In genomic region chr14:56196274-56196673, GRCh38 we compare ENCODE assay signal across 10 cellular contexts.
A peak's percentile ranks its signal among the peaks of the same experiment; 100 is the strongest.
DNase-seq lines count a peak whose midpoint lies in the region; ATAC-seq lines count a peak whose summit lies in the region.
"Had no signal": no experiment of that assay in that cellular context is flagged by ENCODE, and none has a peak within 500 bp of the region (broad histone marks: within the 10 kb centered on the region; RNA-seq: fewer than 3 reads in every experiment).

No MANE protein-coding gene starts in this region.

- H2BK12ac ChIP-seq in mesenchymal stem cell (ENCODE audit: low read length in 2 of 2) (no peak overlapping the region), neuronal stem cell (ENCODE audit: low read length) (no peak overlapping the region)

- no peaks in the 10 kb centered on the region for H3K27me3 Mint-ChIP-seq in activated CD8-positive, alpha-beta T cell treated with anti-CD3 and anti-CD28 coated beads, Interleukin-2, amount 10 ng/mL, durations not matched to agents 7 days and 5 days (ENCODE audit: low read depth)

- H3K14ac ChIP-seq in mesenchymal stem cell (ENCODE audit: low read length in 2 of 2) (no peak overlapping the region), neuronal stem cell (ENCODE audit: low read length) (no peak overlapping the region)

- peaks cover 26% of the 10 kb centered on the region for H3K4me1 Mint-ChIP-seq in activated CD8-positive, alpha-beta T cell treated with anti-CD3 and anti-CD28 coated beads, Interleukin-2, amount 10 ng/mL, durations not matched to agents 7 days and 5 days (ENCODE audit: low read depth)

- no peak for ATAC-seq in activated CD8-positive, alpha-beta T cell treated with anti-CD3 and anti-CD28 coated beads, Interleukin-2, amount 10 ng/mL, durations not matched to agents 7 days and 5 days
- ATAC-seq in GM21723 (IDR thresholded peaks at IDR 0.05; ENCODE audit: unreplicated experiment) = no peak
- ATAC-seq in GM19351 (IDR thresholded peaks at IDR 0.05; ENCODE audit: unreplicated experiment) = no peak
- ATAC-seq in HG03159 (IDR thresholded peaks at IDR 0.05; ENCODE audit: unreplicated experiment) = no peak

- H4K91ac ChIP-seq in mesenchymal stem cell (ENCODE audit: low read length) (no peak overlapping the region), neuronal stem cell (ENCODE audit: low read depth, low read length, poor library complexity) (no peak overlapping the region)

- H2BK120ac ChIP-seq in mesenchymal stem cell (ENCODE audit: low read depth, low read length) (no peak overlapping the region), neuronal stem cell (ENCODE audit: low read depth, low read length) (no peak overlapping the region)

- H3K9me3 ChIP-seq in mesenchymal stem cell (ENCODE audit: control insufficient read depth, low read length) = no peaks in the 10 kb centered on the region
- peaks cover 0 to 3% of the 10 kb centered on the region in 2 donors for H3K9me3 ChIP-seq in neuronal stem cell (replicated peaks in 1 of 2; ENCODE audit: control insufficient read depth in 2 of 2, insufficient read depth in 1 of 2, low read depth in 1 of 2, low read length in 2 of 2)

- H2BK5ac ChIP-seq in mesenchymal stem cell (ENCODE audit: low read depth, low read length, poor library complexity, severe bottlenecking) (no peak overlapping the region), neuronal stem cell (ENCODE audit: low read length) (no peak overlapping the region)

- H3K4me1 ChIP-seq in mesenchymal stem cell (ENCODE audit: control insufficient read depth, insufficient read depth, low read depth, low read length) (peaks cover 10% of the 10 kb centered on the region), neuronal stem cell (ENCODE audit: control insufficient read depth in 2 of 2, insufficient read depth in 1 of 2, low read depth in 1 of 2, low read length in 2 of 2) (peaks cover 4 to 14% of the 10 kb centered on the region in 2 donors)

- H3K9ac ChIP-seq in mesenchymal stem cell (ENCODE audit: low read length) = peak overlapping the region; percentile 74
- no peak overlapping the region for H3K9ac ChIP-seq in neuronal stem cell (ENCODE audit: low read depth, low read length, poor library complexity)

- 55% methylated on average over 1 of the region's 2 CpGs for WGBS in mesenchymal stem cell
- WGBS in neuronal stem cell (ENCODE audit: extremely low coverage in 2 of 2, insufficient read length in 2 of 2, insufficient replicate concordance in 1 of 2), 2 donors = no CpG with 5 or more reads among the region's 2 CpGs

- H3K4me3 ChIP-seq in mesenchymal stem cell (ENCODE audit: insufficient read depth in 1 of 2, low read depth in 1 of 2, low read length in 2 of 2) (no peak overlapping the region), neuronal stem cell (ENCODE audit: low read length in 2 of 2) (no peak overlapping the region)

- H2BK15ac ChIP-seq in mesenchymal stem cell (ENCODE audit: low read depth, poor library complexity, severe bottlenecking) = no peak overlapping the region
- no peak overlapping the region for H2BK15ac ChIP-seq in neuronal stem cell (ENCODE audit: low read length)

- H3K27ac ChIP-seq in mesenchymal stem cell (ENCODE audit: low read length, poor library complexity, severe bottlenecking) = peak overlapping the region; percentile 44
- H3K27ac ChIP-seq in neuronal stem cell (replicated peaks; ENCODE audit: low read length) = no peak overlapping the region

- H3K9me3 Mint-ChIP-seq in activated CD8-positive, alpha-beta T cell treated with anti-CD3 and anti-CD28 coated beads, Interleukin-2, amount 10 ng/mL, durations not matched to agents 7 days and 5 days (ENCODE audit: insufficient read depth) = no peaks in the 10 kb centered on the region
- H3K9me3 Mint-ChIP-seq: activated T-helper 2 cell treated with anti-CD3 and anti-CD28 coated beads, Interferon-gamma antibody, Interleukin-2, Interleukin-4, amounts not matched to agents 10 μg/mL and 5 μg/mL and 100 μg/mL, durations not matched to agents 14 hours and 24 hours and 36 hours had no signal

- H3K4me2 ChIP-seq in mesenchymal stem cell (ENCODE audit: low read length, poor library complexity, severe bottlenecking) (no peak overlapping the region), neuronal stem cell (ENCODE audit: insufficient read depth, low read length, poor library complexity, severe bottlenecking) (no peak overlapping the region)

- DNase-seq in AG20443 (ENCODE audit: low spot score) (peak; percentile 49), GM03348 (ENCODE audit: low spot score) (peak; percentile 61), mesenchymal stem cell (peak; percentile 72), neuronal stem cell (ENCODE audit: low spot score) (no peak)
- no peak for DNase-seq in activated CD8-positive, alpha-beta T cell treated with anti-CD3 and anti-CD28 coated beads, Interleukin-2, amount 10 ng/mL, durations not matched to agents 7 days and 5 days
- DNase-seq: GOT3 had no signal

- H3K36me3 Mint-ChIP-seq in activated CD8-positive, alpha-beta T cell treated with anti-CD3 and anti-CD28 coated beads, Interleukin-2, amount 10 ng/mL, durations not matched to agents 7 days and 5 days (ENCODE audit: low read depth) = peaks cover 2% of the 10 kb centered on the region

- H2AK5ac ChIP-seq in mesenchymal stem cell (ENCODE audit: low read length, severe bottlenecking) (no peak overlapping the region), neuronal stem cell (ENCODE audit: low read depth, low read length) (no peak overlapping the region)

- H3K18ac ChIP-seq in mesenchymal stem cell (ENCODE audit: low read depth in 1 of 2, low read length in 2 of 2) (no peak overlapping the region), neuronal stem cell (ENCODE audit: low read length) (no peak overlapping the region)

- H3K4me3 Mint-ChIP-seq in activated CD8-positive, alpha-beta T cell treated with anti-CD3 and anti-CD28 coated beads, Interleukin-2, amount 10 ng/mL, durations not matched to agents 7 days and 5 days = no peak overlapping the region

- H3K36me3 ChIP-seq in mesenchymal stem cell (ENCODE audit: control insufficient read depth in 1 of 2, insufficient read depth in 2 of 2, low read depth in 1 of 2, low read length in 2 of 2) = no peaks in the 10 kb centered on the region
- peaks cover 0 to 2% of the 10 kb centered on the region in 2 donors for H3K36me3 ChIP-seq in neuronal stem cell (replicated peaks in 1 of 2; ENCODE audit: control insufficient read depth in 2 of 2, insufficient read depth in 2 of 2, low read length in 2 of 2)

- H3K27ac Mint-ChIP-seq in activated CD8-positive, alpha-beta T cell treated with anti-CD3 and anti-CD28 coated beads, Interleukin-2, amount 10 ng/mL, durations not matched to agents 7 days and 5 days = peak overlapping the region; percentile 75

- CTCF ChIA-PET in activated CD8-positive, alpha-beta T cell treated with anti-CD3 and anti-CD28 coated beads, Interleukin-2, amount 10 ng/mL, durations not matched to agents 7 days and 5 days (lab: Charles Lee) = no interaction called here

- H2AFZ ChIP-seq in mesenchymal stem cell (ENCODE audit: low read depth, low read length) (no peak overlapping the region), neuronal stem cell (ENCODE audit: low read length) (no peak overlapping the region)

- H3K79me1 ChIP-seq in mesenchymal stem cell (replicated peaks; ENCODE audit: low read length, poor library complexity, severe bottlenecking) (peaks cover 2% of the 10 kb centered on the region), neuronal stem cell (ENCODE audit: low read depth, low read length) (peaks cover 2% of the 10 kb centered on the region)

- H3K4ac ChIP-seq in mesenchymal stem cell (ENCODE audit: low read depth in 1 of 2, low read length in 2 of 2) (no peak overlapping the region), neuronal stem cell (ENCODE audit: low read length) (no peak overlapping the region)

- no peaks in the 10 kb centered on the region for H3K27me3 ChIP-seq in mesenchymal stem cell (ENCODE audit: control insufficient read depth in 1 of 2, insufficient read depth in 1 of 2, low read length in 2 of 2)
- no peaks in the 10 kb centered on the region for H3K27me3 ChIP-seq in neuronal stem cell (ENCODE audit: control insufficient read depth in 3 of 3, insufficient read depth in 3 of 3, low read depth in 1 of 3, low read length in 3 of 3)

- H3K23ac ChIP-seq in mesenchymal stem cell (ENCODE audit: low read length in 2 of 2) (no peak overlapping the region), neuronal stem cell (ENCODE audit: low read depth, low read length, poor library complexity) (no peak overlapping the region)

- POLR2A ChIA-PET in activated CD8-positive, alpha-beta T cell treated with anti-CD3 and anti-CD28 coated beads, Interleukin-2, amount 10 ng/mL, durations not matched to agents 7 days and 5 days (lab: Charles Lee) = no interaction called here

- H4K8ac ChIP-seq in mesenchymal stem cell (ENCODE audit: low read length) = no peak overlapping the region
- H4K8ac ChIP-seq in neuronal stem cell (ENCODE audit: low read depth, low read length) = no peak overlapping the region

Comparison
In these comparisons a context has a peak if more than half of its experiments do, and no peak if none do; other contexts are left out.
1. DNase-seq: peak in AG20443 (single experiment), GM03348 (single experiment) and mesenchymal stem cell (single experiment); none in activated CD8-positive, alpha-beta T cell treated with anti-CD3 and anti-CD28 coated beads, Interleukin-2, amount 10 ng/mL, durations not matched to agents 7 days and 5 days (single experiment) and neuronal stem cell (single experiment).